In genomic region chr2:27078267-27079194, GRCh38 we compare ENCODE assay signal across 8 cellular contexts. TPM values are rescaled to one million over a fixed set of nuclear protein-coding genes. Genes with fewer than 3 reads are reported as not detected.
DNase-seq lines count a peak whose midpoint lies in the region; ATAC-seq, FAIRE-seq and TF ChIP-seq lines count a peak whose summit lies in the region.

EMILIN1 (plus strand) TSS chr2:27078615; CDS start chr2:27079066, 451 bp downstream.

- no peak for ATAC-seq in GM19452 (IDR thresholded peaks at IDR 0.05; ENCODE audit: unreplicated experiment)

- FAIRE-seq in D721Med (lab: Jason Lieb, UNC): no peak

- no peak for TF ChIP-seq CTCF in D721Med (IDR thresholded peaks at IDR 0.05; ENCODE audit: insufficient read depth, missing control alignments)

- peak; percentile 90 for DNase-seq in GM04503 (ENCODE audit: low read depth)
- DNase-seq in anterior cingulate cortex (lab: John Stamatoyannopoulos, UW): peak in 53 of 58 donors; percentile 14 to 84 (median 51)
- peak; percentile 91 for DNase-seq in hepatic stellate cell (ENCODE audit: low spot score)
- peak; percentile 83 for DNase-seq in skeletal muscle cell (ENCODE audit: low read depth)
- no peak for DNase-seq in CD1c-positive myeloid dendritic cell (ENCODE audit: extremely low spot score)
- no peak for DNase-seq in D721Med (ENCODE audit: insufficient read length, low spot score)
- DNase-seq in cerebellum (ENCODE audit: low spot score): no peak

- peak within 1 kb of the TSS; percentile 84 for H3K4me3 ChIP-seq in skeletal muscle cell (ENCODE audit: low read depth, low read length)

RNA-seq across cellular contexts. Expression of gene EMILIN1, which starts in this region (rescaled TPM):
- 2.4 TPM for total RNA-seq in cerebellum

Comparison
In these comparisons a context has a peak if more than half of its experiments do, and no peak if none do; other contexts are left out.
1. DNase-seq: peak in GM04503 (single experiment), anterior cingulate cortex (53 of 58), hepatic stellate cell (single experiment) and skeletal muscle cell (single experiment); none in CD1c-positive myeloid dendritic cell (single experiment), D721Med (single experiment) and cerebellum (single experiment).